ENCODE assay signal across 16 cellular contexts in the genomic region with DNA sequence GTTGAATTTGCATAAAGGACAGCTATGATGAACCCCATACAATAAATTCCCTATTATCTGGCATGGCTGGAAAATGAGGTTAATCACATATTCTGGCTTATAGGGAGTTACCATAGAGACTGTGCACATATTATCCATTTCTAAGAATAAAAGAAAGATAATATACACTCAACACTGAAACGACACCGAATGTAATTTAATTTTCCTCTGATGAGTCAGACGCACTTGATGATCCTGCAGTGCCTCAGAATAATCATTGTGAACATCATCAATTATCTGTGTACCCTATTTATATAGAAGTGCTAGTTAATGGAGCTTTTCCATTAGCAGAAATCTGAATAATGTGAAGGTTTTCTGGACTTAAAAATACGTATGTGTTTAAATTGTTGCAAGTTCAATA.
A peak's percentile ranks its signal among the peaks of the same experiment; 100 is the strongest.
DNase-seq lines count a peak whose midpoint lies in the region; ATAC-seq and TF ChIP-seq lines count a peak whose summit lies in the region.
"Had no signal": no experiment of that assay in that cellular context is flagged by ENCODE, and none has a peak within 500 bp of the region (broad histone marks: within the 10 kb centered on the region; RNA-seq: fewer than 3 reads in every experiment).

No MANE protein-coding gene starts in this region.

- no peak overlapping the region for H3K4me3 Mint-ChIP-seq in activated CD8-positive, alpha-beta T cell treated with anti-CD3 and anti-CD28 coated beads for 36 hours
- no peak overlapping the region for H3K4me3 Mint-ChIP-seq in activated CD8-positive, alpha-beta T cell treated with anti-CD3 and anti-CD28 coated beads, Interleukin-2, amount 10 ng/mL, durations not matched to agents 7 days and 5 days
- no peak overlapping the region for H3K4me3 Mint-ChIP-seq in glutamatergic neuron (ENCODE audit: unreplicated experiment)
- H3K4me3 Mint-ChIP-seq: B cell; CD4-positive, alpha-beta T cell; H9 had no signal

- peaks cover 6% of the 10 kb centered on the region for H3K4me1 Mint-ChIP-seq in activated CD8-positive, alpha-beta T cell treated with anti-CD3 and anti-CD28 coated beads for 36 hours (ENCODE audit: low read depth)
- H3K4me1 Mint-ChIP-seq in activated CD8-positive, alpha-beta T cell treated with anti-CD3 and anti-CD28 coated beads, Interleukin-2, amount 10 ng/mL, durations not matched to agents 7 days and 5 days (ENCODE audit: low read depth) = no peaks in the 10 kb centered on the region
- H3K4me1 Mint-ChIP-seq in glutamatergic neuron (ENCODE audit: low read depth, unreplicated experiment) = no peaks in the 10 kb centered on the region

- no peak overlapping the region for H3K27ac Mint-ChIP-seq in activated CD8-positive, alpha-beta T cell treated with anti-CD3 and anti-CD28 coated beads for 36 hours
- H3K27ac Mint-ChIP-seq in activated CD8-positive, alpha-beta T cell treated with anti-CD3 and anti-CD28 coated beads, Interleukin-2, amount 10 ng/mL, durations not matched to agents 7 days and 5 days = no peak overlapping the region
- H3K27ac Mint-ChIP-seq in glutamatergic neuron (ENCODE audit: unreplicated experiment) = no peak overlapping the region
- H3K27ac Mint-ChIP-seq: B cell; CD4-positive, alpha-beta T cell; H9 had no signal

- peak overlapping the region; percentile 58 for H3K27ac ChIP-seq in VCaP

- H3K9me3 Mint-ChIP-seq in activated CD8-positive, alpha-beta T cell treated with anti-CD3 and anti-CD28 coated beads for 36 hours = no peaks in the 10 kb centered on the region
- H3K9me3 Mint-ChIP-seq in activated CD8-positive, alpha-beta T cell treated with anti-CD3 and anti-CD28 coated beads, Interleukin-2, amount 10 ng/mL, durations not matched to agents 7 days and 5 days (ENCODE audit: insufficient read depth) = no peaks in the 10 kb centered on the region
- H3K9me3 Mint-ChIP-seq in glutamatergic neuron (ENCODE audit: unreplicated experiment) = no peaks in the 10 kb centered on the region
- H3K9me3 Mint-ChIP-seq: CD4-positive, alpha-beta T cell; H9 had no signal

- no peak for TF ChIP-seq CTCF in activated CD8-positive, alpha-beta T cell treated with anti-CD3 and anti-CD28 coated beads for 36 hours (IDR thresholded peaks at IDR 0.05)
- TF ChIP-seq CTCF in VCaP (conservative IDR thresholded peaks at IDR 0.05) (no peak), glutamatergic neuron (IDR thresholded peaks at IDR 0.05; ENCODE audit: partially characterized antibody, unreplicated experiment) (no peak)

- peak; percentile 24 for ATAC-seq in activated CD8-positive, alpha-beta T cell treated with anti-CD3 and anti-CD28 coated beads for 36 hours
- no peak for ATAC-seq in activated CD8-positive, alpha-beta T cell treated with anti-CD3 and anti-CD28 coated beads, Interleukin-2, amount 10 ng/mL, durations not matched to agents 7 days and 5 days
- no peak for ATAC-seq in GM19023 (IDR thresholded peaks at IDR 0.05; ENCODE audit: unreplicated experiment)
- ATAC-seq: GM12878 had no signal

- peak; percentile 3 for DNase-seq in activated CD8-positive, alpha-beta T cell treated with anti-CD3 and anti-CD28 coated beads for 36 hours
- DNase-seq in activated CD8-positive, alpha-beta T cell treated with anti-CD3 and anti-CD28 coated beads, Interleukin-2, amount 10 ng/mL, durations not matched to agents 7 days and 5 days = no peak
- peak; percentile 22 for DNase-seq in NCI-H748 (lab: John Stamatoyannopoulos, UW; ENCODE audit: unreplicated experiment)
- no peak for DNase-seq in glutamatergic neuron
- DNase-seq in GM19240 (ENCODE audit: insufficient read length, low spot score) = no peak
- DNase-seq: C1 segment of cervical spinal cord; Calu3; CD4-positive, alpha-beta T cell; DMS 273 treated with DMSO at 0.1 percent for 48 hours; DMS79; GOT3; H9 had no signal

- no peaks in the 10 kb centered on the region for H3K27me3 Mint-ChIP-seq in activated CD8-positive, alpha-beta T cell treated with anti-CD3 and anti-CD28 coated beads for 36 hours
- no peaks in the 10 kb centered on the region for H3K27me3 Mint-ChIP-seq in activated CD8-positive, alpha-beta T cell treated with anti-CD3 and anti-CD28 coated beads, Interleukin-2, amount 10 ng/mL, durations not matched to agents 7 days and 5 days (ENCODE audit: low read depth)
- H3K27me3 Mint-ChIP-seq in glutamatergic neuron (ENCODE audit: unreplicated experiment) = no peaks in the 10 kb centered on the region
- H3K27me3 Mint-ChIP-seq: B cell; CD4-positive, alpha-beta T cell had no signal

- POLR2A ChIA-PET in activated CD8-positive, alpha-beta T cell treated with anti-CD3 and anti-CD28 coated beads for 36 hours (lab: Charles Lee) = no interaction called here
- POLR2A ChIA-PET in activated CD8-positive, alpha-beta T cell treated with anti-CD3 and anti-CD28 coated beads, Interleukin-2, amount 10 ng/mL, durations not matched to agents 7 days and 5 days (lab: Charles Lee) = no interaction called here

- intact Hi-C loops in activated CD8-positive, alpha-beta T cell treated with anti-CD3 and anti-CD28 coated beads for 36 hours (cut with micrococcal nuclease) = no loop called here

- no peaks in the 10 kb centered on the region for H3K36me3 Mint-ChIP-seq in activated CD8-positive, alpha-beta T cell treated with anti-CD3 and anti-CD28 coated beads for 36 hours (ENCODE audit: low read depth)
- H3K36me3 Mint-ChIP-seq in activated CD8-positive, alpha-beta T cell treated with anti-CD3 and anti-CD28 coated beads, Interleukin-2, amount 10 ng/mL, durations not matched to agents 7 days and 5 days (ENCODE audit: low read depth) = no peaks in the 10 kb centered on the region
- no peaks in the 10 kb centered on the region for H3K36me3 Mint-ChIP-seq in glutamatergic neuron (ENCODE audit: unreplicated experiment)

- CTCF ChIA-PET in activated CD8-positive, alpha-beta T cell treated with anti-CD3 and anti-CD28 coated beads for 36 hours (lab: Charles Lee) = interaction anchor here (0.6 kb wide), 1 partner anchor 125 kb away, joined by 3 read pairs; no protein-coding TSS in a partner anchor
- CTCF ChIA-PET in activated CD8-positive, alpha-beta T cell treated with anti-CD3 and anti-CD28 coated beads, Interleukin-2, amount 10 ng/mL, durations not matched to agents 7 days and 5 days (lab: Charles Lee) = no interaction called here

Comparison
In these comparisons a context has a peak if more than half of its experiments do, and no peak if none do; other contexts are left out.
1. DNase-seq: peak in activated CD8-positive, alpha-beta T cell treated with anti-CD3 and anti-CD28 coated beads for 36 hours (single experiment) and NCI-H748 (single experiment); none in activated CD8-positive, alpha-beta T cell treated with anti-CD3 and anti-CD28 coated beads, Interleukin-2, amount 10 ng/mL, durations not matched to agents 7 days and 5 days (single experiment), glutamatergic neuron (single experiment) and GM19240 (single experiment).